Comparison of ENCODE assay signal across 11 cellular contexts in genomic region chr17:76351526-76352071, GRCh38. TPM values are rescaled to one million over a fixed set of nuclear protein-coding genes. Genes with fewer than 3 reads are reported as not detected.
A peak's percentile ranks its signal among the peaks of the same experiment; 100 is the strongest.
DNase-seq lines count a peak whose midpoint lies in the region; ATAC-seq and TF ChIP-seq lines count a peak whose summit lies in the region.
"Had no signal": no experiment of that assay in that cellular context is flagged by ENCODE, and none has a peak within 500 bp of the region (broad histone marks: within the 10 kb centered on the region; RNA-seq: fewer than 3 reads in every experiment).

No MANE protein-coding gene starts in this region.

- no peak for DNase-seq in activated T-cell treated with anti-CD3 and anti-CD28 coated beads, Interleukin-2, amount 50 U/mL, for 72 hours
- DNase-seq in activated T-cell treated with anti-CD3 and anti-CD28 coated beads for 4 hours (no peak), PC-9 (no peak), chondrocyte (ENCODE audit: low spot score) (no peak), globus pallidus (ENCODE audit: low spot score) (no peak)
- DNase-seq: foreskin melanocyte, GOT3, NCI-H526 treated with DMSO at 0.1 percent for 48 hours had no signal

- H3K9me3 Mint-ChIP-seq in activated T-cell treated with anti-CD3 and anti-CD28 coated beads, Interleukin-2, amount 50 U/mL, for 72 hours = no peaks in the 10 kb centered on the region
- H3K9me3 Mint-ChIP-seq in chondrocyte (ENCODE audit: low read depth) = no peaks in the 10 kb centered on the region

- peak overlapping the region; percentile 65 to 87 for H3K4me3 Mint-ChIP-seq in activated T-cell treated with anti-CD3 and anti-CD28 coated beads, Interleukin-2, amount 50 U/mL, for 72 hours
- peak overlapping the region; percentile 88 for H3K4me3 Mint-ChIP-seq in chondrocyte (ENCODE audit: unreplicated experiment)

- peak overlapping the region; percentile 59 for H3K9ac ChIP-seq in skeletal muscle satellite cell (ENCODE audit: low read depth, low read length)

- intact Hi-C loops in PC-9 (cut with micrococcal nuclease; ENCODE audit: unreplicated experiment) = no loop called here

- H4K20me1 ChIP-seq in PC-9 (ENCODE audit: insufficient read depth) = no peaks in the 10 kb centered on the region

- ATAC-seq in activated T-cell treated with anti-CD3 and anti-CD28 coated beads, Interleukin-2, amount 50 U/mL, for 72 hours (replicated peaks in 1 of 2) = no peak
- ATAC-seq in HG02588 (IDR thresholded peaks at IDR 0.05; ENCODE audit: unreplicated experiment) (no peak), HG03139 (IDR thresholded peaks at IDR 0.05; ENCODE audit: unreplicated experiment) (no peak)

- no peak overlapping the region for H3K4me3 ChIP-seq in PC-9
- no peak overlapping the region for H3K4me3 ChIP-seq in skeletal muscle satellite cell (ENCODE audit: low read length)

- H3K27me3 ChIP-seq in PC-9 (ENCODE audit: insufficient read depth, low read depth) (no peaks in the 10 kb centered on the region), skeletal muscle satellite cell (ENCODE audit: control insufficient read depth, insufficient read depth, low read length) (no peaks in the 10 kb centered on the region)

- no peaks in the 10 kb centered on the region for H3K27me3 Mint-ChIP-seq in activated T-cell treated with anti-CD3 and anti-CD28 coated beads, Interleukin-2, amount 50 U/mL, for 72 hours (ENCODE audit: low read depth)
- no peaks in the 10 kb centered on the region for H3K27me3 Mint-ChIP-seq in chondrocyte (ENCODE audit: low read depth)

- no peaks in the 10 kb centered on the region for H3K9me2 ChIP-seq in PC-9 (ENCODE audit: insufficient read depth)

- H3K27ac ChIP-seq in PC-9 = no peak overlapping the region

- peaks cover 18% of the 10 kb centered on the region for H3K79me2 ChIP-seq in PC-9 (ENCODE audit: low read depth)

- no TSS peak for BruUV-seq in PC-9 (replicated peaks; lab: Mats Ljungman, UMichigan)

- H3K27ac Mint-ChIP-seq in activated T-cell treated with anti-CD3 and anti-CD28 coated beads, Interleukin-2, amount 50 U/mL, for 72 hours = peak overlapping the region; percentile 10
- H3K27ac Mint-ChIP-seq in chondrocyte (ENCODE audit: unreplicated experiment) = peak overlapping the region; percentile 61

- TF ChIP-seq CTCF in PC-9 (conservative IDR thresholded peaks at IDR 0.05) = no peak
- TF ChIP-seq CTCF in chondrocyte (IDR thresholded peaks at IDR 0.05) = no peak

- CTCF ChIA-PET in PC-9 (lab: Charles Lee) = interaction anchor here (3.0 kb wide), 1 partner anchor 13 kb away, joined by 11 read pairs; no protein-coding TSS in a partner anchor

- H3K9me3 ChIP-seq in PC-9 (ENCODE audit: insufficient read depth, low read depth) (no peaks in the 10 kb centered on the region), skeletal muscle satellite cell (replicated peaks; ENCODE audit: low read length) (no peaks in the 10 kb centered on the region)

- H3K36me3 ChIP-seq in PC-9 (ENCODE audit: low read depth) (no peaks in the 10 kb centered on the region), skeletal muscle satellite cell (ENCODE audit: insufficient read depth, low read length) (peaks cover 9% of the 10 kb centered on the region)

- H3K4me2 ChIP-seq in PC-9 (peak overlapping the region; percentile 22; the same call in 1 of the 2 replicates), skeletal muscle satellite cell (ENCODE audit: low read length) (peak overlapping the region; percentile 69)

- POLR2A ChIA-PET in PC-9 (lab: Charles Lee; ENCODE audit: unreplicated experiment) = interaction anchor here (0.6 kb wide), 1 partner anchor 150 kb away, joined by 8 read pairs; no protein-coding TSS in a partner anchor

- peaks cover 25% of the 10 kb centered on the region for H3K4me1 Mint-ChIP-seq in activated T-cell treated with anti-CD3 and anti-CD28 coated beads, Interleukin-2, amount 50 U/mL, for 72 hours (ENCODE audit: low read depth)
- peaks cover 27% of the 10 kb centered on the region for H3K4me1 Mint-ChIP-seq in chondrocyte (ENCODE audit: low read depth)

- H3K36me3 Mint-ChIP-seq in activated T-cell treated with anti-CD3 and anti-CD28 coated beads, Interleukin-2, amount 50 U/mL, for 72 hours (ENCODE audit: insufficient read depth in 2 of 2) = peaks cover 3 to 12% of the 10 kb centered on the region in 2 donors
- peaks cover 8% of the 10 kb centered on the region for H3K36me3 Mint-ChIP-seq in chondrocyte (ENCODE audit: low read depth)

- H2AFZ ChIP-seq in PC-9 = no peak overlapping the region

- H3K4me1 ChIP-seq in PC-9 (replicated peaks; ENCODE audit: insufficient read depth) = no peaks in the 10 kb centered on the region
- H3K4me1 ChIP-seq in skeletal muscle satellite cell (ENCODE audit: control insufficient read depth, insufficient read depth, low read length) = peaks cover 14% of the 10 kb centered on the region

- no peaks in the 10 kb centered on the region for H3F3A ChIP-seq in PC-9 (ENCODE audit: insufficient read depth, low read depth)

RNA-seq across cellular contexts. Expression of gene PRPSAP1, which starts 2.1 kb away (rescaled TPM):
- 10 to 100 TPM; 46.4 to 52.6 TPM for total RNA-seq in activated T-cell treated with anti-CD3 and anti-CD28 coated beads, Interleukin-2, amount 50 U/mL, for 72 hours
- total RNA-seq in PC-9 (2021) (63.3 and 73.0 TPM in 2 replicates), chondrocyte (41.4 to 59.0 TPM (median 55.3 TPM) in 3 replicates)
- 27.1 and 29.9 TPM in 2 replicates for total RNA-seq in skeletal muscle satellite cell (2012; rRNA removed)

RNA-seq across cellular contexts. Expression of gene SPHK1, which starts 32.8 kb away (rescaled TPM):
- total RNA-seq in activated T-cell treated with anti-CD3 and anti-CD28 coated beads, Interleukin-2, amount 50 U/mL, for 72 hours = 10 to 100 TPM; 11.6 to 13.9 TPM
- total RNA-seq in PC-9 (2021) = 5.5 and 9.3 TPM in 2 replicates
- total RNA-seq in chondrocyte = 5.8 to 12.8 TPM (median 12.7 TPM) in 3 replicates
- total RNA-seq in skeletal muscle satellite cell (2012; rRNA removed) = 116 and 135 TPM in 2 replicates

RNA-seq across cellular contexts. Expression of gene QRICH2, which starts 43.5 kb away (rescaled TPM):
- total RNA-seq in activated T-cell treated with anti-CD3 and anti-CD28 coated beads, Interleukin-2, amount 50 U/mL, for 72 hours = 1 to 10 TPM; 3.1 to 4.5 TPM
- 2.7 and 3.3 TPM in 2 replicates for total RNA-seq in PC-9 (2021)
- total RNA-seq in chondrocyte = 4.7 to 5.2 TPM (median 5.0 TPM) in 3 replicates
- total RNA-seq in skeletal muscle satellite cell (2012; rRNA removed) = 1.3 and 1.5 TPM in 2 replicates
